ENCODE assay signal across 21 cellular contexts in genomic region chr7:74475987-74476350, GRCh38. TPM values are rescaled to one million over a fixed set of nuclear protein-coding genes. Genes with fewer than 3 reads are reported as not detected.
DNase-seq lines count a peak whose midpoint lies in the region; ATAC-seq and TF ChIP-seq lines count a peak whose summit lies in the region.
"Had no signal": no experiment of that assay in that cellular context is flagged by ENCODE, and none has a peak within 500 bp of the region (broad histone marks: within the 10 kb centered on the region; RNA-seq: fewer than 3 reads in every experiment).

No MANE protein-coding gene starts in this region.

- intact Hi-C loops in Caco-2 (cut with micrococcal nuclease; ENCODE audit: unreplicated experiment) (no loop called here), psoas muscle (cut with DNase I) (no loop called here), aorta (cut with DNase I) (no loop called here)

- H3K36me3 Mint-ChIP-seq in Caco-2 (ENCODE audit: insufficient read depth, unreplicated experiment): peaks cover 52% of the 10 kb centered on the region
- no peaks in the 10 kb centered on the region for H3K36me3 Mint-ChIP-seq in CD8-positive, alpha-beta memory T cell
- H3K36me3 Mint-ChIP-seq: activated naive CD8-positive, alpha-beta T cell; naive B cell had no signal

- H3K27ac ChIP-seq in epithelial cell of prostate (peak overlapping the region; percentile 97), psoas muscle (peak overlapping the region; percentile 96), aorta (ENCODE audit: low read depth in 1 of 2, low read length in 2 of 2) (no peak overlapping the region)
- no peak overlapping the region for H3K27ac ChIP-seq in CD8-positive, alpha-beta memory T cell (ENCODE audit: low read depth, low read length)
- H3K27ac ChIP-seq: HL-60 had no signal

- TF ChIP-seq CTCF in Caco-2 (IDR thresholded peaks at IDR 0.05; ENCODE audit: insufficient read depth in 1 of 2, low read depth in 1 of 2, low read length in 1 of 2, severe bottlenecking in 1 of 2, unreplicated experiment in 1 of 2) (no peak), psoas muscle (IDR thresholded peaks at IDR 0.05) (no peak)

- H3K9me3 ChIP-seq in Caco-2 (no peaks in the 10 kb centered on the region), MG63 (no peaks in the 10 kb centered on the region), psoas muscle (no peaks in the 10 kb centered on the region), aorta (ENCODE audit: control insufficient read depth, low read length) (no peaks in the 10 kb centered on the region)
- no peaks in the 10 kb centered on the region for H3K9me3 ChIP-seq in CD8-positive, alpha-beta memory T cell (ENCODE audit: low read length)
- H3K9me3 ChIP-seq: left lung, SK-N-SH had no signal

- DNase-seq in Caco-2: no peak
- DNase-seq in MG63: peak; percentile 47
- DNase-seq in epithelial cell of prostate (ENCODE audit: low read depth, low spot score): no peak
- DNase-seq in psoas muscle: no peak
- DNase-seq in activated CD8-positive, alpha-beta memory T cell treated with anti-CD3 and anti-CD28 coated beads, Interleukin-2, amount 50 U/mL, for 4 hours: no peak
- no peak for DNase-seq in EL
- no peak for DNase-seq in aorta
- no peak for DNase-seq in CD8-positive, alpha-beta memory T cell
- DNase-seq: activated CD4-positive, alpha-beta T cell treated with anti-CD3 and anti-CD28 coated beads for 4 hours; effector CD4-positive, alpha-beta T cell; GDM1; naive B cell; NCI-H1092 treated with DMSO at 0.1 percent for 48 hours; NCI-H2227 treated with DMSO at 0.1 percent for 48 hours; stimulated activated CD4-positive, alpha-beta T cell treated with anti-CD3 and anti-CD28 coated beads, Interleukin-15, amount 100 ng/mL, for 24 hours had no signal

- POLR2A ChIA-PET in Caco-2 (lab: Charles Lee): no interaction called here
- POLR2A ChIA-PET in CD8-positive, alpha-beta memory T cell (lab: Charles Lee): no interaction called here

- ATAC-seq in psoas muscle: no peak
- no peak for ATAC-seq in aorta (ENCODE audit: low FRiP score)
- ATAC-seq: K562 had no signal

- H3K4me1 Mint-ChIP-seq in Caco-2 (ENCODE audit: low read depth, unreplicated experiment): peaks cover 28% of the 10 kb centered on the region
- H3K4me1 Mint-ChIP-seq in CD8-positive, alpha-beta memory T cell: no peaks in the 10 kb centered on the region

- H3K4me1 ChIP-seq in Caco-2: peaks cover 30% of the 10 kb centered on the region
- peaks cover 49% of the 10 kb centered on the region for H3K4me1 ChIP-seq in psoas muscle
- H3K4me1 ChIP-seq in aorta (ENCODE audit: control insufficient read depth in 1 of 2, insufficient read depth in 2 of 2, low read length in 2 of 2): no peaks in the 10 kb centered on the region
- no peaks in the 10 kb centered on the region for H3K4me1 ChIP-seq in CD8-positive, alpha-beta memory T cell (ENCODE audit: insufficient read depth, low read length)

- no peaks in the 10 kb centered on the region; the same call in 1 of the 2 replicates for H3K36me3 ChIP-seq in Caco-2 (ENCODE audit: control insufficient read depth, insufficient read depth, low read length)
- no peaks in the 10 kb centered on the region; the same call in 1 of the 2 replicates for H3K36me3 ChIP-seq in MG63
- no peaks in the 10 kb centered on the region for H3K36me3 ChIP-seq in psoas muscle (ENCODE audit: insufficient read depth in 1 of 2, low read depth in 1 of 2)
- H3K36me3 ChIP-seq in aorta (ENCODE audit: control insufficient read depth in 1 of 2, insufficient read depth in 2 of 2, low read length in 1 of 2): no peaks in the 10 kb centered on the region
- H3K36me3 ChIP-seq in CD8-positive, alpha-beta memory T cell (ENCODE audit: insufficient read depth, low read length): no peaks in the 10 kb centered on the region
- H3K36me3 ChIP-seq: left lung had no signal

- CTCF ChIA-PET in Caco-2 (lab: Charles Lee): no interaction called here
- CTCF ChIA-PET in CD8-positive, alpha-beta memory T cell (lab: Charles Lee): no interaction called here

- no peaks in the 10 kb centered on the region for H3K27me3 Mint-ChIP-seq in Caco-2 (ENCODE audit: insufficient read depth, unreplicated experiment)
- peaks cover 5 to 9% of the 10 kb centered on the region in 2 donors for H3K27me3 Mint-ChIP-seq in CD8-positive, alpha-beta memory T cell

- H3K4me3 ChIP-seq in Caco-2 (ENCODE audit: low read depth, low read length) (no peak overlapping the region), MG63 (no peak overlapping the region), psoas muscle (no peak overlapping the region), aorta (ENCODE audit: low read length in 2 of 2) (no peak overlapping the region)
- no peak overlapping the region for H3K4me3 ChIP-seq in CD8-positive, alpha-beta memory T cell (ENCODE audit: low read length)
- H3K4me3 ChIP-seq: K562, left lung had no signal

- H3K27me3 ChIP-seq in Caco-2 (replicated peaks; ENCODE audit: control insufficient read depth, insufficient read depth, low read length) (no peaks in the 10 kb centered on the region), MG63 (no peaks in the 10 kb centered on the region), psoas muscle (ENCODE audit: insufficient read depth in 3 of 3, low read length in 2 of 3) (no peaks in the 10 kb centered on the region), aorta (ENCODE audit: control insufficient read depth in 1 of 2, insufficient read depth in 2 of 2, low read length in 1 of 2) (no peaks in the 10 kb centered on the region)
- no peaks in the 10 kb centered on the region for H3K27me3 ChIP-seq in CD8-positive, alpha-beta memory T cell (ENCODE audit: insufficient read depth, low read length, poor library complexity, severe bottlenecking)

- BruUV-seq in Caco-2 (replicated peaks; lab: Mats Ljungman, UMichigan): no TSS peak

- WGBS in psoas muscle, 3 donors: 79 to 93% (median 91%) methylated on average over 8 of the region's 8 CpGs
- 90 to 92% methylated on average over 8 of the region's 8 CpGs for WGBS in aorta, 2 donors

- peak overlapping the region; percentile 30 for H3K4me3 Mint-ChIP-seq in Caco-2 (ENCODE audit: unreplicated experiment)
- H3K4me3 Mint-ChIP-seq in CD8-positive, alpha-beta memory T cell: no peak overlapping the region
- H3K4me3 Mint-ChIP-seq: activated naive CD8-positive, alpha-beta T cell; stimulated activated naive CD8-positive, alpha-beta T cell treated with anti-CD3 and anti-CD28 coated beads, Interleukin-15, Interleukin-2, amounts not matched to agents 100 ng/mL and 50 ng/mL, for 24 hours had no signal

- no peaks in the 10 kb centered on the region for H3K9me3 Mint-ChIP-seq in Caco-2 (ENCODE audit: unreplicated experiment)
- no peaks in the 10 kb centered on the region for H3K9me3 Mint-ChIP-seq in CD8-positive, alpha-beta memory T cell
- H3K9me3 Mint-ChIP-seq: naive B cell; stimulated activated naive CD8-positive, alpha-beta T cell treated with anti-CD3 and anti-CD28 coated beads, Interleukin-15, Interleukin-2, amounts not matched to agents 100 ng/mL and 50 ng/mL, for 24 hours had no signal

- peak overlapping the region; percentile 84 for H3K27ac Mint-ChIP-seq in Caco-2 (ENCODE audit: unreplicated experiment)
- no peak overlapping the region for H3K27ac Mint-ChIP-seq in CD8-positive, alpha-beta memory T cell
- H3K27ac Mint-ChIP-seq: activated naive CD8-positive, alpha-beta T cell; stimulated activated naive CD8-positive, alpha-beta T cell treated with anti-CD3 and anti-CD28 coated beads, Interleukin-15, Interleukin-2, amounts not matched to agents 100 ng/mL and 50 ng/mL, for 24 hours had no signal

RNA-seq across cellular contexts. Expression of gene GTF2IRD1, which starts 22.3 kb away (rescaled TPM):
- total RNA-seq in Caco-2 (2022) (53.6 and 54.6 TPM in 2 replicates), psoas muscle (100 to 1,000 TPM in 1 of 4 donors, 10 to 100 TPM in 3; 40.5 to 149 (median 80.8) TPM), aorta (10 to 100 TPM; 10.3 to 11.5 TPM)
- total RNA-seq in MG63 (2014; rRNA removed; shearing (Covaris generic); ENCODE audit: low replicate concordance): 9.9 and 12.5 TPM in 2 replicates
- polyA plus RNA-seq in psoas muscle (10 to 100 TPM; 43.0 to 79.0 (median 46.9) TPM), aorta (1 to 10 TPM; 4.3 to 4.8 TPM)
- under 1 TPM; 0.42 to 0.88 TPM for total RNA-seq in CD8-positive, alpha-beta memory T cell
- polyA plus RNA-seq in CD8-positive, alpha-beta memory T cell: not detected

Comparison
In these comparisons a context has a peak if more than half of its experiments do, and no peak if none do; other contexts are left out.
1. H3K27ac ChIP-seq: peak in epithelial cell of prostate (single experiment) and psoas muscle (single experiment); none in aorta (0 of 2) and CD8-positive, alpha-beta memory T cell (single experiment).